Comparison of ENCODE assay signal across 1 cellular context in genomic region chr12:54280401-54281260, GRCh38.
TF ChIP-seq lines count a peak whose summit lies in the region.

Gene HNRNPA1 (plus strand): TSS chr12:54280726. CDS start chr12:54280808, 82 bp downstream.

TF ChIP-seq in HepG2, 621 proteins besides CTCF, POLR2A, EP300 and RAD21 (continued from another document and continues in another):
- TF ChIP-seq DBP (CRISPR knock-in tag; IDR thresholded peaks at IDR 0.05; ENCODE audit: not compliant biosample characterization) (peak; percentile 78), ZBTB10 (CRISPR knock-in tag; IDR thresholded peaks at IDR 0.05; ENCODE audit: borderline replicate concordance) (0 out of 2 replicates have a peak, but pooled peaks have one; percentile 57), POLR2AphosphoS5 (IDR thresholded peaks at IDR 0.05; ENCODE audit: low read depth, low read length) (peak; percentile 99), ZNF782 (CRISPR knock-in tag; IDR thresholded peaks at IDR 0.05; ENCODE audit: borderline replicate concordance) (peak; percentile 94), ZNF556 (CRISPR knock-in tag; IDR thresholded peaks at IDR 0.05; ENCODE audit: borderline replicate concordance) (0 out of 2 replicates have a peak, but pooled peaks have one; percentile 80), ZGPAT (CRISPR knock-in tag; IDR thresholded peaks at IDR 0.05) (peak; percentile 81), HBP1 (CRISPR knock-in tag; IDR thresholded peaks at IDR 0.05; ENCODE audit: low read depth) (0 out of 2 replicates have a peak, but pooled peaks have one; percentile 52), EEA1 (CRISPR knock-in tag; IDR thresholded peaks at IDR 0.05; ENCODE audit: borderline replicate concordance) (peak; percentile 84; the same call in 1 of the 2 replicates), SIX4 (CRISPR knock-in tag; IDR thresholded peaks at IDR 0.05) (peak; percentile 10; the same call in 1 of the 2 replicates), SOX13 (IDR thresholded peaks at IDR 0.05) (no peak; the same call in 1 of the 2 replicates), SOX13 (CRISPR knock-in tag; conservative IDR thresholded peaks at IDR 0.05 in 1 of 2, IDR thresholded peaks at IDR 0.05 in 1 of 2) (peak in 1 of 2 experiments; percentile 42; a peak in 2 of 4 replicates), ZNF776 (CRISPR knock-in tag; IDR thresholded peaks at IDR 0.05) (0 out of 2 replicates have a peak, but pooled peaks have one; percentile 28), ZIK1 (CRISPR knock-in tag; IDR thresholded peaks at IDR 0.05; ENCODE audit: borderline replicate concordance, low read depth) (no peak), KLF16 (CRISPR knock-in tag; IDR thresholded peaks at IDR 0.05) (peak; percentile 64 to 74; a peak in 1 of 4 replicates), USF2 (IDR thresholded peaks at IDR 0.05; ENCODE audit: low read depth, low read length) (0 out of 2 replicates have a peak, but pooled peaks have one; percentile 6), USF2 (CRISPR knock-in tag; IDR thresholded peaks at IDR 0.05; ENCODE audit: borderline replicate concordance) (peak; percentile 51; the same call in 1 of the 2 replicates), ZNF407 (CRISPR knock-in tag; IDR thresholded peaks at IDR 0.05; ENCODE audit: not compliant biosample characterization) (peak; percentile 63), STAT5B (CRISPR knock-in tag; IDR thresholded peaks at IDR 0.05) (no peak), RFXAP (CRISPR knock-in tag; IDR thresholded peaks at IDR 0.05; ENCODE audit: borderline replicate concordance) (peak; percentile 21; the same call in 1 of the 2 replicates), PATZ1 (CRISPR knock-in tag; IDR thresholded peaks at IDR 0.05) (peak; percentile 37), CREB1 (IDR thresholded peaks at IDR 0.05) (peak; percentile 94), CREB1 (CRISPR knock-in tag; IDR thresholded peaks at IDR 0.05) (peak; percentile 97), REXO4 (CRISPR knock-in tag; IDR thresholded peaks at IDR 0.05; ENCODE audit: borderline replicate concordance) (no peak), ZNF615 (CRISPR knock-in tag; IDR thresholded peaks at IDR 0.05; ENCODE audit: borderline replicate concordance) (0 out of 2 replicates have a peak, but pooled peaks have one; percentile 55), ZSCAN25 (CRISPR knock-in tag; IDR thresholded peaks at IDR 0.05) (peak; percentile 48; the same call in 1 of the 2 replicates), ATF1 (CRISPR knock-in tag; IDR thresholded peaks at IDR 0.05) (peak; percentile 93), ZNF704 (CRISPR knock-in tag; IDR thresholded peaks at IDR 0.05; ENCODE audit: borderline replicate concordance) (peak; percentile 68; the same call in 1 of the 2 replicates), ASH2L (IDR thresholded peaks at IDR 0.05; ENCODE audit: insufficient read length, low read depth, low read length) (peak; percentile 76), ZNF446 (CRISPR knock-in tag; IDR thresholded peaks at IDR 0.05) (0 out of 2 replicates have a peak, but pooled peaks have one; percentile 38), ZNF510 (CRISPR knock-in tag; IDR thresholded peaks at IDR 0.05; ENCODE audit: low read depth) (no peak), ZNF710 (CRISPR knock-in tag; IDR thresholded peaks at IDR 0.05; ENCODE audit: borderline replicate concordance) (no peak), NCOA2 (CRISPR knock-in tag; IDR thresholded peaks at IDR 0.05) (0 out of 2 replicates have a peak, but pooled peaks have one; percentile 10)
